ENCODE assay signal across 15 cellular contexts in the genomic region with DNA sequence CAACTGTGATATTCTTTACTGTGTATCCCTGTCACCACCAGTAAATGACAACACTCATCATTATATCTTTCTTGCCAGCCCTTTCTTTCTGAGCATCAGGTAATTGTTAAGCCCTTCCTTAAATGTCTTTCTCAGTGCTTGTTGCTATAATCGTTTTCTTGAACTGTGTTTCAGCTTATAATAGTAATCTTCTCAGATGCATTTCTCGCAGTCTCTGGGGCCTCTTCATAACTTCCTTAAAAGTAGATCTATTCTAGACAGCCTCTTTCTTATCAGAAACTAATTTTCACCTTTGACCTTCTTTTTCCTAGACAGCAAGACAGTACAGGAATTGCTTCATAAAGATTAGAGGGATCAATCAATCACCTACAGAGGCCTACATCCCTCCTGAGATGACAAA.
DNase-seq lines count a peak whose midpoint lies in the region; ATAC-seq lines count a peak whose summit lies in the region.
"Had no signal": no experiment of that assay in that cellular context is flagged by ENCODE, and none has a peak within 500 bp of the region (broad histone marks: within the 10 kb centered on the region; RNA-seq: fewer than 3 reads in every experiment).

No MANE protein-coding gene starts in this region.

- ATAC-seq in GM18511 (IDR thresholded peaks at IDR 0.05; ENCODE audit: unreplicated experiment) (peak; percentile 17), GM21367 (IDR thresholded peaks at IDR 0.05; ENCODE audit: unreplicated experiment) (peak; percentile 10), HG02884 (IDR thresholded peaks at IDR 0.05; ENCODE audit: unreplicated experiment) (peak; percentile 17), HG03565 (IDR thresholded peaks at IDR 0.05; ENCODE audit: unreplicated experiment) (peak; percentile 11)

- no peak for DNase-seq in HUDEP-2 (lab: John Stamatoyannopoulos, UW; ENCODE audit: unreplicated experiment in 76 of 76)
- DNase-seq in putamen (ENCODE audit: low spot score), result no peak
- DNase-seq in hepatic stellate cell (ENCODE audit: low spot score), result no peak
- DNase-seq in activated naive CD4-positive, alpha-beta T cell (lab: John Stamatoyannopoulos, UW), result no peak
- DNase-seq: activated CD4-positive, alpha-beta T cell treated with anti-CD3 and anti-CD28 coated beads for 48 hours; activated naive CD4-positive, alpha-beta T cell treated with anti-CD3 and anti-CD28 coated beads, Interleukin-2, amount 10 ng/mL, durations not matched to agents 7 days and 5 days; EL; hypothalamus; IMR-90; NCI-H526; PC-9 had no signal
